Comparison of ENCODE assay signal across 14 cellular contexts in the genomic region with DNA sequence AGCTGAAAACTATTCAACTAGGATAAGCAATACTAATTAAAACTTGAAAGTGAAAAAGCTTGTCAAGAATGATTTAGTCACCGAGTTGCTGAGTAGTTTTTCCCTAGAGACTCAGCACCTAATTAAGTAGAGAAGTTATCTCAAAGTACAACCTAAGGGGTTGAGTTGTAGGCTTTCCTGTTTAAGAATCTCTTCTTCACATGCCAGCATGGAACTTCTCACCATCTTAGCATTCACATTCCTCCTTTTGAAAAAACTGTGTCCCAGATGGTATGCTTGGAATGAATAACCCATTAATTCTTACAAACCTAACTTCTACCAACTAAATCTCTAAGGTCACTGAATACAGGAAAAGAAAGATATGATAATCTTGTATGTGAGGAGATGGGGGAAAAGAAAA.
"Had no signal": no experiment of that assay in that cellular context is flagged by ENCODE, and none has a peak within 500 bp of the region (broad histone marks: within the 10 kb centered on the region; RNA-seq: fewer than 3 reads in every experiment).

No MANE protein-coding gene starts in this region.

- H3K27ac ChIP-seq: hepatocyte, left ventricle myocardium inferior, neutrophil, tibial nerve, vagina had no signal

- H3K36me3 ChIP-seq: left ventricle myocardium inferior, neutrophil, tibial nerve, vagina had no signal

- H3K4me1 ChIP-seq: left ventricle myocardium inferior, vagina had no signal

- H3K4me2 ChIP-seq: hepatocyte had no signal

- DNase-seq: activated CD4-positive, alpha-beta T cell treated with anti-CD3 and anti-CD28 coated beads, Interleukin-2, amount 50 U/mL, for 1 hour; activated CD4-positive, CD25-positive, alpha-beta regulatory T cell; activated naive CD4-positive, alpha-beta T cell treated with Interleukin-2 at 50 U/mL for 16 hours; aorta; endodermal cell; kidney; left ventricle myocardium inferior; natural killer cell; stimulated activated CD4-positive, alpha-beta T cell treated with anti-CD3 and anti-CD28 coated beads, Interleukin-4, amount 100 ng/mL, for 24 hours; stimulated activated naive CD4-positive, alpha-beta T cell had no signal

- H3K9me3 ChIP-seq: left ventricle myocardium inferior, neutrophil, tibial nerve, vagina had no signal

- H3K4me3 ChIP-seq: hepatocyte, left ventricle myocardium inferior, tibial nerve, vagina had no signal

- ATAC-seq: natural killer cell had no signal

- H3K79me2 ChIP-seq: hepatocyte had no signal

- H3K27me3 ChIP-seq: hepatocyte, neutrophil, tibial nerve, vagina had no signal
